Comparison of ENCODE assay signal across 18 cellular contexts in genomic region chr7:38704041-38704547, GRCh38.
DNase-seq lines count a peak whose midpoint lies in the region; ATAC-seq, FAIRE-seq and TF ChIP-seq lines count a peak whose summit lies in the region.
"Had no signal": no experiment of that assay in that cellular context is flagged by ENCODE, and none has a peak within 500 bp of the region (broad histone marks: within the 10 kb centered on the region; RNA-seq: fewer than 3 reads in every experiment).

No MANE protein-coding gene starts in this region.

- in situ Hi-C loops in HepG2 (cut with HindIII; ENCODE audit: extremely low pct_ligation_motif_present, low pct_unique_long_range_greater_than_20kb), result no loop called here

- BruUV-seq in HepG2 (replicated peaks; lab: Mats Ljungman, UMichigan), result no TSS peak
- no TSS peak for BruUV-seq in A673 (replicated peaks; lab: Mats Ljungman, UMichigan)

- CTCF ChIA-PET in HepG2 (lab: Yijun Ruan, JAX; ENCODE audit: low intra/inter-chr PET ratio, low total read pairs) (no interaction called here), A673 (lab: Charles Lee) (no interaction called here)

- 38% methylated on average over 4 of the region's 4 CpGs for WGBS in liver
- WGBS in HepG2 (ENCODE audit: low lambda C conversion rate), result 1% methylated on average over 4 of the region's 4 CpGs
- 61 to 72% methylated on average over 4 of the region's 4 CpGs for WGBS in lung, 2 donors

- no peak overlapping the region for H3K4me2 ChIP-seq in HepG2 (ENCODE audit: low read depth, low read length)
- H3K4me2 ChIP-seq: A549 had no signal

- no peak overlapping the region for H2AFZ ChIP-seq in HepG2 (ENCODE audit: low read length)

- H3K36me3 ChIP-seq in liver (ENCODE audit: control insufficient read depth in 4 of 4, insufficient read depth in 3 of 4, low read depth in 1 of 4, low read length in 3 of 4) (no peaks in the 10 kb centered on the region), HepG2 (replicated peaks in 1 of 2; ENCODE audit: control insufficient read depth in 1 of 2, insufficient read depth in 2 of 2, low read length in 2 of 2) (no peaks in the 10 kb centered on the region), bronchial epithelial cell (ENCODE audit: control insufficient read depth, insufficient read depth, low read length) (no peaks in the 10 kb centered on the region), lung (ENCODE audit: control insufficient read depth in 2 of 2, insufficient read depth in 2 of 2, low read length in 2 of 2) (no peaks in the 10 kb centered on the region), kidney (ENCODE audit: control insufficient read depth in 1 of 2, insufficient read depth in 2 of 2, low read length in 2 of 2) (no peaks in the 10 kb centered on the region), A673 (ENCODE audit: insufficient read depth, low read length, poor library complexity, severe bottlenecking) (no peaks in the 10 kb centered on the region)
- H3K36me3 ChIP-seq: MG63 had no signal

- intact Hi-C loops in HepG2 (cut with micrococcal nuclease; ENCODE audit: unreplicated experiment) (no loop called here), kidney (cut with DNase I) (no loop called here), A673 (cut with micrococcal nuclease; ENCODE audit: unreplicated experiment) (no loop called here)

- no peaks in the 10 kb centered on the region for H3K79me2 ChIP-seq in HepG2 (ENCODE audit: insufficient read depth, low read length)

- H3K27me3 ChIP-seq in liver (ENCODE audit: control insufficient read depth in 4 of 4, insufficient read depth in 4 of 4, low read length in 3 of 4) (no peaks in the 10 kb centered on the region), HepG2 (ENCODE audit: control insufficient read depth in 1 of 2, insufficient read depth in 2 of 2, low read length in 2 of 2) (peaks cover 1 to 4% of the 10 kb centered on the region in 2 experiments; a peak in 3 of 5 replicates), bronchial epithelial cell (ENCODE audit: control insufficient read depth, insufficient read depth, low read length) (no peaks in the 10 kb centered on the region), lung (ENCODE audit: control insufficient read depth, insufficient read depth) (no peaks in the 10 kb centered on the region), A673 (replicated peaks; ENCODE audit: insufficient read depth, low read depth, low read length, poor library complexity) (no peaks in the 10 kb centered on the region)
- H3K27me3 ChIP-seq: MG63 had no signal

- TF ChIP-seq POLR2A in HepG2 (IDR thresholded peaks at IDR 0.05; ENCODE audit: insufficient read depth in 1 of 2, low read depth in 2 of 2, low read length in 2 of 2), result no peak

- H3K9ac ChIP-seq in liver (ENCODE audit: low read depth in 1 of 2, low read length in 2 of 2) (no peak overlapping the region), HepG2 (ENCODE audit: insufficient read depth, low read depth, low read length) (no peak overlapping the region), kidney (ENCODE audit: low read length in 2 of 2) (no peak overlapping the region)

- no peaks in the 10 kb centered on the region for H3K9me3 ChIP-seq in liver (ENCODE audit: control insufficient read depth in 4 of 4, low read length in 3 of 4)
- H3K9me3 ChIP-seq in HepG2 (ENCODE audit: low read length), result no peaks in the 10 kb centered on the region
- H3K9me3 ChIP-seq in lung (ENCODE audit: control insufficient read depth in 2 of 2, insufficient read depth in 1 of 2, low read length in 1 of 2), result peaks cover 0 to 2% of the 10 kb centered on the region in 2 donors
- no peaks in the 10 kb centered on the region for H3K9me3 ChIP-seq in kidney (ENCODE audit: control insufficient read depth in 1 of 2, low read length in 2 of 2)
- no peaks in the 10 kb centered on the region for H3K9me3 ChIP-seq in A673 (ENCODE audit: low read depth, low read length, poor library complexity, severe bottlenecking)
- H3K9me3 ChIP-seq: A549, MG63 had no signal

- no peak for DNase-seq in HepG2 (ENCODE audit: low spot score)
- peak; percentile 37 for DNase-seq in bronchial epithelial cell (ENCODE audit: low read depth)
- no peak for DNase-seq in lung (ENCODE audit: low spot score)
- no peak for DNase-seq in kidney
- DNase-seq in A673 (ENCODE audit: low spot score), result no peak
- DNase-seq: C1 segment of cervical spinal cord, DMS 273 treated with DMSO at 0.1 percent for 48 hours, H9, KG1, MG63, NCI-H1092, NCI-H146, NCI-H2081 treated with DMSO at 0.1 percent for 48 hours, NCI-H510A treated with DMSO at 0.1 percent for 48 hours, SHP77 treated with DMSO at 0.1 percent for 48 hours had no signal

- POLR2A ChIA-PET in HepG2 (lab: Yijun Ruan, JAX) (no interaction called here), A673 (lab: Charles Lee; ENCODE audit: low non-redundant PET) (no interaction called here)

- no peak for TF ChIP-seq RAD21 in liver (IDR thresholded peaks at IDR 0.05)
- TF ChIP-seq RAD21 in HepG2 (CRISPR knock-in tag; IDR thresholded peaks at IDR 0.05), result no peak

- TF ChIP-seq EP300 in HepG2 (IDR thresholded peaks at IDR 0.05; ENCODE audit: low read depth in 2 of 2, low read length in 2 of 2), result no peak
- no peak for TF ChIP-seq EP300 in HepG2 (CRISPR knock-in tag; IDR thresholded peaks at IDR 0.05; ENCODE audit: borderline replicate concordance)

- H3K4me1 ChIP-seq in liver (ENCODE audit: control insufficient read depth in 4 of 4, insufficient read depth in 4 of 4, low read length in 3 of 4), result no peaks in the 10 kb centered on the region
- H3K4me1 ChIP-seq in HepG2 (ENCODE audit: insufficient read depth, low read length), result no peaks in the 10 kb centered on the region; the same call in 1 of the 2 replicates
- peaks cover 0 to 2% of the 10 kb centered on the region in 2 donors for H3K4me1 ChIP-seq in lung (ENCODE audit: control insufficient read depth in 2 of 2, insufficient read depth in 2 of 2, low read length in 2 of 2)
- no peaks in the 10 kb centered on the region for H3K4me1 ChIP-seq in kidney (ENCODE audit: control insufficient read depth in 1 of 2, insufficient read depth in 1 of 2, low read depth in 1 of 2, low read length in 2 of 2)
- H3K4me1 ChIP-seq in A673 (ENCODE audit: insufficient read depth, low read length, poor library complexity, severe bottlenecking), result no peaks in the 10 kb centered on the region
- H3K4me1 ChIP-seq: A549 had no signal

- no peak for ATAC-seq in HepG2
- peak; percentile 19 for ATAC-seq in lung (ENCODE audit: insufficient read depth, low FRiP score)
- no peak for ATAC-seq in HG02610 (IDR thresholded peaks at IDR 0.05; ENCODE audit: unreplicated experiment)
- ATAC-seq: A549 had no signal

- H3K4me3 ChIP-seq in liver (ENCODE audit: low read depth in 1 of 3, low read length in 3 of 3), result no peak overlapping the region
- no peak overlapping the region for H3K4me3 ChIP-seq in HepG2 (replicated peaks in 1 of 3; ENCODE audit: insufficient read depth in 1 of 3, low read depth in 2 of 3, low read length in 3 of 3)
- H3K4me3 ChIP-seq in bronchial epithelial cell (ENCODE audit: low read depth, low read length), result no peak overlapping the region
- no peak overlapping the region for H3K4me3 ChIP-seq in lung
- H3K4me3 ChIP-seq in kidney (ENCODE audit: low read length in 2 of 2), result no peak overlapping the region
- H3K4me3 ChIP-seq in A673 (ENCODE audit: low read depth, low read length, poor library complexity, severe bottlenecking), result no peak overlapping the region
- H3K4me3 ChIP-seq: A549, MG63 had no signal

- FAIRE-seq in HepG2 (lab: Jason Lieb, UNC), result no peak
- FAIRE-seq in bronchial epithelial cell (lab: Jason Lieb, UNC), result peak; percentile 50
- no peak for FAIRE-seq in kidney (lab: Jason Lieb, UNC)
- FAIRE-seq: A549 had no signal

- no peak for TF ChIP-seq CTCF in liver (IDR thresholded peaks at IDR 0.05; ENCODE audit: low read depth, low read length, missing input control)
- no peak for TF ChIP-seq CTCF in HepG2 (CRISPR knock-in tag; IDR thresholded peaks at IDR 0.05)
- TF ChIP-seq CTCF in bronchial epithelial cell (IDR thresholded peaks at IDR 0.05; ENCODE audit: insufficient read depth, low read length, severe bottlenecking), result no peak
- no peak for TF ChIP-seq CTCF in lung (IDR thresholded peaks at IDR 0.05; ENCODE audit: control extremely low read depth, extremely low read depth)
- no peak for TF ChIP-seq CTCF in kidney (IDR thresholded peaks at IDR 0.05; ENCODE audit: borderline replicate concordance, extremely low read depth, insufficient read depth)
- TF ChIP-seq CTCF in A673 (conservative IDR thresholded peaks at IDR 0.05; ENCODE audit: low read depth, low read length), result no peak

- H3K27ac ChIP-seq in liver (ENCODE audit: low read depth in 1 of 2, low read length in 2 of 2), result no peak overlapping the region
- H3K27ac ChIP-seq in HepG2 (ENCODE audit: extremely low read length, insufficient read depth, low read length), result no peak overlapping the region
- H3K27ac ChIP-seq in lung (ENCODE audit: low read depth in 1 of 2, low read length in 1 of 2), result no peak overlapping the region
- no peak overlapping the region for H3K27ac ChIP-seq in kidney (ENCODE audit: low read depth in 2 of 2, low read length in 2 of 2)
- H3K27ac ChIP-seq in A673 (ENCODE audit: low read depth, low read length, poor library complexity, severe bottlenecking), result no peak overlapping the region
- H3K27ac ChIP-seq: A549 had no signal

- no peaks in the 10 kb centered on the region for H4K20me1 ChIP-seq in HepG2 (ENCODE audit: insufficient read depth, low read length)

TF ChIP-seq in liver, 16 proteins besides CTCF, POLR2A, EP300 and RAD21 (continues in another document):
- TF ChIP-seq TAF1 (conservative IDR thresholded peaks at IDR 0.05), result no peak
- TF ChIP-seq HNF4A (conservative IDR thresholded peaks at IDR 0.05), result peak; percentile 45 to 49
- TF ChIP-seq YY1 (IDR thresholded peaks at IDR 0.05), result peak; percentile 59
- TF ChIP-seq FOXA1 (IDR thresholded peaks at IDR 0.05), result no peak
- TF ChIP-seq FOXA2 (IDR thresholded peaks at IDR 0.05), result peak; percentile 51
- TF ChIP-seq GABPA (IDR thresholded peaks at IDR 0.05 in 1 of 2, conservative IDR thresholded peaks at IDR 0.05 in 1 of 2), result no peak
- no peak for TF ChIP-seq MAX (IDR thresholded peaks at IDR 0.05)
- peak; percentile 27 to 57 for TF ChIP-seq RXRA (IDR thresholded peaks at IDR 0.05)

TF ChIP-seq in HepG2, 621 proteins besides CTCF, POLR2A, EP300 and RAD21 (continues in another document):
- TF ChIP-seq ATAD3A (CRISPR knock-in tag; IDR thresholded peaks at IDR 0.05) (no peak), IRF9 (CRISPR knock-in tag; IDR thresholded peaks at IDR 0.05; ENCODE audit: borderline replicate concordance) (no peak)
